Comparison of ENCODE assay signal across 12 cellular contexts in genomic region chr6:128239898-128240509, GRCh38.
DNase-seq lines count a peak whose midpoint lies in the region; ATAC-seq lines count a peak whose summit lies in the region.
"Had no signal": no experiment of that assay in that cellular context is flagged by ENCODE, and none has a peak within 500 bp of the region (broad histone marks: within the 10 kb centered on the region; RNA-seq: fewer than 3 reads in every experiment).

No MANE protein-coding gene starts in this region.

- no peak for DNase-seq in activated naive CD4-positive, alpha-beta T cell treated with anti-CD3 and anti-CD28 coated beads, Interleukin-2, amount 50 U/mL, for 16 hours
- DNase-seq in NCI-H69 (lab: John Stamatoyannopoulos, UW), result peak; percentile 67
- DNase-seq in stimulated activated naive CD8-positive, alpha-beta T cell treated with anti-CD3 and anti-CD28 coated beads, Interleukin-15, amount 100 ng/mL, for 72 hours, result no peak
- DNase-seq in SKM-1 (lab: John Stamatoyannopoulos, UW; ENCODE audit: unreplicated experiment), result no peak
- no peak for DNase-seq in LoVo (ENCODE audit: low spot score)
- DNase-seq in central memory CD4-positive, alpha-beta T cell, result no peak
- DNase-seq: activated CD4-positive, alpha-beta T cell treated with anti-CD3 and anti-CD28 coated beads, Interleukin-2, amount 50 U/mL, for 48 hours; left lung; NCI-H1694; Right ventricle myocardium superior had no signal

- no peak overlapping the region for H3K27ac Mint-ChIP-seq in activated naive CD4-positive, alpha-beta T cell treated with anti-CD3 and anti-CD28 coated beads, Interleukin-2, amount 50 U/mL, for 24 hours
- peak overlapping the region in 1 of 2 donors; percentile 91 for H3K27ac Mint-ChIP-seq in stimulated activated naive CD8-positive, alpha-beta T cell treated with anti-CD3 and anti-CD28 coated beads, Interleukin-15, amount 100 ng/mL, for 72 hours

- no peaks in the 10 kb centered on the region for H3K36me3 Mint-ChIP-seq in activated naive CD4-positive, alpha-beta T cell treated with anti-CD3 and anti-CD28 coated beads, Interleukin-2, amount 50 U/mL, for 24 hours

- peaks cover 8% of the 10 kb centered on the region for H3K4me1 Mint-ChIP-seq in activated naive CD4-positive, alpha-beta T cell treated with anti-CD3 and anti-CD28 coated beads, Interleukin-2, amount 50 U/mL, for 24 hours
- H3K4me1 Mint-ChIP-seq in stimulated activated naive CD8-positive, alpha-beta T cell treated with anti-CD3 and anti-CD28 coated beads, Interleukin-15, amount 100 ng/mL, for 72 hours, result peaks cover 29% of the 10 kb centered on the region

- no peaks in the 10 kb centered on the region for H3K27me3 Mint-ChIP-seq in activated naive CD4-positive, alpha-beta T cell treated with anti-CD3 and anti-CD28 coated beads, Interleukin-2, amount 50 U/mL, for 24 hours
- H3K27me3 Mint-ChIP-seq in stimulated activated naive CD8-positive, alpha-beta T cell treated with anti-CD3 and anti-CD28 coated beads, Interleukin-15, amount 100 ng/mL, for 72 hours, result no peaks in the 10 kb centered on the region

- peak; percentile 72 for ATAC-seq in HG02763 (IDR thresholded peaks at IDR 0.05; ENCODE audit: unreplicated experiment)
- no peak for ATAC-seq in stimulated activated naive CD8-positive, alpha-beta T cell treated with anti-CD3 and anti-CD28 coated beads, Interleukin-15, amount 100 ng/mL, for 72 hours
- ATAC-seq: left lung had no signal

- peak overlapping the region; percentile 49 for H3K4me3 Mint-ChIP-seq in activated naive CD4-positive, alpha-beta T cell treated with anti-CD3 and anti-CD28 coated beads, Interleukin-2, amount 50 U/mL, for 24 hours
- peak overlapping the region; percentile 42 to 54 for H3K4me3 Mint-ChIP-seq in stimulated activated naive CD8-positive, alpha-beta T cell treated with anti-CD3 and anti-CD28 coated beads, Interleukin-15, amount 100 ng/mL, for 72 hours

- peaks cover 8% of the 10 kb centered on the region for H3K9me3 Mint-ChIP-seq in activated naive CD4-positive, alpha-beta T cell treated with anti-CD3 and anti-CD28 coated beads, Interleukin-2, amount 50 U/mL, for 24 hours
- H3K9me3 Mint-ChIP-seq in stimulated activated naive CD8-positive, alpha-beta T cell treated with anti-CD3 and anti-CD28 coated beads, Interleukin-15, amount 100 ng/mL, for 72 hours, result no peaks in the 10 kb centered on the region
